ENCODE assay signal across 8 cellular contexts in the genomic region with DNA sequence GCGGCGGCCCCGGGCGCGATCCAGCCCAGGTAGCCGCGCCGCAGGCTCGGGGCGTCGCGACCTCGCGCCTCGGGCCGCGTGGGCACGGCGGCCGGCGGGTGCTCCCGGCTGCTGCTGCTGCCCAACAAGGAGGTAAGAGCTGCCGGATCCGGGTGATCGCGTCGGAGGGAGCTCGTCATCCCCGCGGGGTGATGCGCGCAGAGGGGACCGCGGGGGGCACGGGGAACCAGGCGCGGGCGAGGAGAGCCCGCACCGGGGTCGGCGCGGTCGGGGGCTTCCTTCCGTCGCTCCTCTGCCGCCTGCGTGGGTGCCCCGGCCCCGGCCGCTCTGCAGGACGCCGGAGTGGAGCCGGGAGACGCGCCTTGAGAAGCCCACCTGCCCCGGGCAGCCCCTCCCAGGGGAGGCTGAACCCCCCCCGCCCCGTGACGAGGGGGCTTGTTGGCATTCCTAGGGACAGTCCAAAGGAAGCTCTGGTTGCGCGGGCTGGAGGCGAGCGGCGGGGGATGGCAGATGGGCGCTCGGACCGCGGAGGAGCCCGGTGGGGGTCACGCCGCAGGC.
DNase-seq lines count a peak whose midpoint lies in the region; ATAC-seq and TF ChIP-seq lines count a peak whose summit lies in the region.

No MANE protein-coding gene starts in this region.

- H3K27ac ChIP-seq in KMS-11: peak overlapping the region; percentile 47

- peaks cover 50% of the 10 kb centered on the region for H3K79me2 ChIP-seq in KMS-11 (ENCODE audit: insufficient read depth, low read depth)

- H2AFZ ChIP-seq in KMS-11 (ENCODE audit: low read depth): no peak overlapping the region; the same call in 1 of the 2 replicates

- H3K36me3 ChIP-seq in KMS-11 (ENCODE audit: insufficient read depth): no peaks in the 10 kb centered on the region

- H3K4me3 ChIP-seq in KMS-11 (IDR thresholded peaks at IDR 0.05; ENCODE audit: insufficient read depth, low read depth, low read length) (no peak overlapping the region), astrocyte of the cerebellum (ENCODE audit: low read depth, low read length) (peak overlapping the region; percentile 86)

- no peak overlapping the region for H3K4me2 ChIP-seq in KMS-11

- in situ Hi-C loops in astrocyte of the cerebellum (cut with HindIII; ENCODE audit: low sequenced_read_pairs): no loop called here

- TF ChIP-seq CTCF in KMS-11 (conservative IDR thresholded peaks at IDR 0.05; ENCODE audit: low read depth, low read length) (no peak), astrocyte of the cerebellum (IDR thresholded peaks at IDR 0.05; ENCODE audit: low read depth, low read length, missing control alignments) (no peak)

- H3K9ac ChIP-seq in KMS-11: peak overlapping the region; percentile 71

- DNase-seq in AG08396 (ENCODE audit: low spot score): peak; percentile 45
- no peak for DNase-seq in astrocyte of the cerebellum (ENCODE audit: low read depth)
- peak; percentile 63 for DNase-seq in islet precursor cell
- DNase-seq in stimulated activated naive CD8-positive, alpha-beta T cell treated with anti-CD3 and anti-CD28 coated beads, Interleukin-15, amount 100 ng/mL, for 72 hours: peak in 1 of 2 donors; percentile 17
- no peak for DNase-seq in COLO829 (ENCODE audit: low spot score)
- DNase-seq in Kasumi-1 (lab: John Stamatoyannopoulos, UW): no peak

- peaks cover 8% of the 10 kb centered on the region for H3K27me3 Mint-ChIP-seq in stimulated activated naive CD8-positive, alpha-beta T cell treated with anti-CD3 and anti-CD28 coated beads, Interleukin-15, amount 100 ng/mL, for 72 hours

- no peaks in the 10 kb centered on the region for H3K9me3 Mint-ChIP-seq in stimulated activated naive CD8-positive, alpha-beta T cell treated with anti-CD3 and anti-CD28 coated beads, Interleukin-15, amount 100 ng/mL, for 72 hours

- H3K27me3 ChIP-seq in KMS-11 (ENCODE audit: insufficient read depth, low read depth): no peaks in the 10 kb centered on the region

- peaks cover 50% of the 10 kb centered on the region for H3K4me1 ChIP-seq in KMS-11 (ENCODE audit: low read depth, poor library complexity, severe bottlenecking)

- ATAC-seq in GM21423 (IDR thresholded peaks at IDR 0.05; ENCODE audit: unreplicated experiment): peak; percentile 1
- ATAC-seq in stimulated activated naive CD8-positive, alpha-beta T cell treated with anti-CD3 and anti-CD28 coated beads, Interleukin-15, amount 100 ng/mL, for 72 hours: peak; percentile 26

- H3K4me1 Mint-ChIP-seq in stimulated activated naive CD8-positive, alpha-beta T cell treated with anti-CD3 and anti-CD28 coated beads, Interleukin-15, amount 100 ng/mL, for 72 hours: peaks cover 53% of the 10 kb centered on the region

- H4K20me1 ChIP-seq in KMS-11 (ENCODE audit: insufficient read depth): peaks cover 13% of the 10 kb centered on the region; the same call in 1 of the 2 replicates

- H3K4me3 Mint-ChIP-seq in stimulated activated naive CD8-positive, alpha-beta T cell treated with anti-CD3 and anti-CD28 coated beads, Interleukin-15, amount 100 ng/mL, for 72 hours: peak overlapping the region; percentile 75 to 93

- peak overlapping the region in 1 of 2 donors; percentile 42 for H3K27ac Mint-ChIP-seq in stimulated activated naive CD8-positive, alpha-beta T cell treated with anti-CD3 and anti-CD28 coated beads, Interleukin-15, amount 100 ng/mL, for 72 hours

Comparison
In these comparisons a context has a peak if more than half of its experiments do, and no peak if none do; other contexts are left out.
1. DNase-seq: peak in AG08396 (single experiment) and islet precursor cell (single experiment); none in astrocyte of the cerebellum (single experiment), COLO829 (single experiment) and Kasumi-1 (0 of 2).